Comparison of ENCODE assay signal across 8 cellular contexts in genomic region chr11:33039274-33040126, GRCh38. TPM values are rescaled to one million over a fixed set of nuclear protein-coding genes. Genes with fewer than 3 reads are reported as not detected.
A peak's percentile ranks its signal among the peaks of the same experiment; 100 is the strongest.
DNase-seq lines count a peak whose midpoint lies in the region; ATAC-seq, FAIRE-seq and TF ChIP-seq lines count a peak whose summit lies in the region.

TCP11L1 (plus strand) TSS chr11:33039572; CDS start chr11:33043774, 4,202 bp downstream.

- intact Hi-C loops in kidney (cut with DNase I): no loop called here

- peak within 1 kb of the TSS; percentile 79 to 89 for H3K9ac ChIP-seq in kidney (ENCODE audit: low read length in 2 of 2)

- no peak for FAIRE-seq in kidney (lab: Jason Lieb, UNC)

- peaks cover 2% of the 10 kb centered on the region for H3K36me3 Mint-ChIP-seq in chondrocyte (ENCODE audit: low read depth)

- H3K4me3 ChIP-seq in kidney (ENCODE audit: low read length in 2 of 2): peak within 1 kb of the TSS; percentile 87 to 88

- H3K27ac Mint-ChIP-seq in chondrocyte (ENCODE audit: unreplicated experiment): peak within 1 kb of the TSS; percentile 98

- no peak for TF ChIP-seq CTCF in chondrocyte (IDR thresholded peaks at IDR 0.05)
- no peak for TF ChIP-seq CTCF in kidney (IDR thresholded peaks at IDR 0.05; ENCODE audit: borderline replicate concordance, extremely low read depth, insufficient read depth)

- DNase-seq in AG20443 (ENCODE audit: low spot score): peak; percentile 91
- DNase-seq in NCI-H345 (lab: John Stamatoyannopoulos, UW): peak; percentile 78
- DNase-seq in activated CD4-positive, CD25-positive, alpha-beta regulatory T cell treated with anti-CD3 and anti-CD28 coated beads, Interleukin-2, amount 50 U/mL, for 72 hours: peak; percentile 78
- DNase-seq in chondrocyte (ENCODE audit: low spot score): peak; percentile 96
- peak; percentile 97 for DNase-seq in kidney
- peak; percentile 63 to 64 for DNase-seq in stimulated activated CD4-positive, alpha-beta T cell treated with anti-CD3 and anti-CD28 coated beads, Interleukin-15, amount 100 ng/mL, for 1 hour (ENCODE audit: low read depth in 1 of 2, low spot score in 1 of 2)

- no peaks in the 10 kb centered on the region for H3K36me3 ChIP-seq in kidney (ENCODE audit: control insufficient read depth in 1 of 2, insufficient read depth in 2 of 2, low read length in 2 of 2)

- H3K9me3 Mint-ChIP-seq in chondrocyte (ENCODE audit: low read depth): no peaks in the 10 kb centered on the region

- peak within 1 kb of the TSS; percentile 86 for H3K4me3 Mint-ChIP-seq in chondrocyte (ENCODE audit: unreplicated experiment)

- no peaks in the 10 kb centered on the region for H3K27me3 Mint-ChIP-seq in chondrocyte (ENCODE audit: low read depth)

- H3K9me3 ChIP-seq in kidney (ENCODE audit: control insufficient read depth in 1 of 2, low read length in 2 of 2): no peaks in the 10 kb centered on the region

- H3K4me1 ChIP-seq in kidney (ENCODE audit: control insufficient read depth in 1 of 2, insufficient read depth in 1 of 2, low read depth in 1 of 2, low read length in 2 of 2): peaks cover 8 to 10% of the 10 kb centered on the region in 2 donors

- peaks cover 25% of the 10 kb centered on the region for H3K4me1 Mint-ChIP-seq in chondrocyte (ENCODE audit: low read depth)

- peak within 1 kb of the TSS; percentile 99 for H3K27ac ChIP-seq in kidney (ENCODE audit: low read depth in 2 of 2, low read length in 2 of 2)

- ATAC-seq in GM19025 (IDR thresholded peaks at IDR 0.05; ENCODE audit: low read depth, unreplicated experiment): peak; percentile 72
- ATAC-seq in HG03196 (IDR thresholded peaks at IDR 0.05; ENCODE audit: unreplicated experiment): peak; percentile 79

RNA-seq across cellular contexts. Expression of gene TCP11L1, which starts in this region (rescaled TPM):
- 29.2 to 41.1 TPM (median 32.5 TPM) in 3 replicates for total RNA-seq in chondrocyte
- 17.9 TPM for total RNA-seq in kidney
- polyA plus RNA-seq in kidney (ENCODE audit: insufficient read depth, low read depth, low replicate concordance): 4.0 TPM

Comparison
In these comparisons a context has a peak if more than half of its experiments do, and no peak if none do; other contexts are left out.
1. Peak in every context shown above with its lines: DNase-seq, ATAC-seq, H3K4me3 ChIP-seq and H3K27ac ChIP-seq.